Comparison of ENCODE assay signal across 1 cellular context in the genomic region with DNA sequence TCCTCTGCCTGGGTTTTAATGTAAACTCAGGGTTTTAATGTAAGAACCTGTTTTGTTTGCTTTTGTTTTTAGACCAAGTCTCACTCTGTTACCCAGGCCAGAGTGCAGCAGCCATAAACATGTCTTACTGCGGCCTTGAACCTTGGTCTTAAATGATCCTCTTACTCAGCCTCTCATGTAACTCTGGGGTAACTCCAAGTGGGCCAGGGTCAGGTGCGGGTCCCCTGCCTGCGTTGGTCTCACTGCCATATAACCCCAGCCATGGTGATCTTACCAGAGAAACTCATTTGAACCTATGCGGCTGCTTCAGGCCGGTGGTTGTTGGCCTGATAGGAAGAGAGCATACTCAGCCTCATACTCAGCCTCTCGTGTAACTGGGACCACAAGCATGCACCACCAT.
TF ChIP-seq lines count a peak whose summit lies in the region.

No MANE protein-coding gene starts in this region.

TF ChIP-seq in HepG2, 621 proteins besides CTCF, POLR2A, EP300 and RAD21 (continued from another document):
- TF ChIP-seq, protein P1, sequence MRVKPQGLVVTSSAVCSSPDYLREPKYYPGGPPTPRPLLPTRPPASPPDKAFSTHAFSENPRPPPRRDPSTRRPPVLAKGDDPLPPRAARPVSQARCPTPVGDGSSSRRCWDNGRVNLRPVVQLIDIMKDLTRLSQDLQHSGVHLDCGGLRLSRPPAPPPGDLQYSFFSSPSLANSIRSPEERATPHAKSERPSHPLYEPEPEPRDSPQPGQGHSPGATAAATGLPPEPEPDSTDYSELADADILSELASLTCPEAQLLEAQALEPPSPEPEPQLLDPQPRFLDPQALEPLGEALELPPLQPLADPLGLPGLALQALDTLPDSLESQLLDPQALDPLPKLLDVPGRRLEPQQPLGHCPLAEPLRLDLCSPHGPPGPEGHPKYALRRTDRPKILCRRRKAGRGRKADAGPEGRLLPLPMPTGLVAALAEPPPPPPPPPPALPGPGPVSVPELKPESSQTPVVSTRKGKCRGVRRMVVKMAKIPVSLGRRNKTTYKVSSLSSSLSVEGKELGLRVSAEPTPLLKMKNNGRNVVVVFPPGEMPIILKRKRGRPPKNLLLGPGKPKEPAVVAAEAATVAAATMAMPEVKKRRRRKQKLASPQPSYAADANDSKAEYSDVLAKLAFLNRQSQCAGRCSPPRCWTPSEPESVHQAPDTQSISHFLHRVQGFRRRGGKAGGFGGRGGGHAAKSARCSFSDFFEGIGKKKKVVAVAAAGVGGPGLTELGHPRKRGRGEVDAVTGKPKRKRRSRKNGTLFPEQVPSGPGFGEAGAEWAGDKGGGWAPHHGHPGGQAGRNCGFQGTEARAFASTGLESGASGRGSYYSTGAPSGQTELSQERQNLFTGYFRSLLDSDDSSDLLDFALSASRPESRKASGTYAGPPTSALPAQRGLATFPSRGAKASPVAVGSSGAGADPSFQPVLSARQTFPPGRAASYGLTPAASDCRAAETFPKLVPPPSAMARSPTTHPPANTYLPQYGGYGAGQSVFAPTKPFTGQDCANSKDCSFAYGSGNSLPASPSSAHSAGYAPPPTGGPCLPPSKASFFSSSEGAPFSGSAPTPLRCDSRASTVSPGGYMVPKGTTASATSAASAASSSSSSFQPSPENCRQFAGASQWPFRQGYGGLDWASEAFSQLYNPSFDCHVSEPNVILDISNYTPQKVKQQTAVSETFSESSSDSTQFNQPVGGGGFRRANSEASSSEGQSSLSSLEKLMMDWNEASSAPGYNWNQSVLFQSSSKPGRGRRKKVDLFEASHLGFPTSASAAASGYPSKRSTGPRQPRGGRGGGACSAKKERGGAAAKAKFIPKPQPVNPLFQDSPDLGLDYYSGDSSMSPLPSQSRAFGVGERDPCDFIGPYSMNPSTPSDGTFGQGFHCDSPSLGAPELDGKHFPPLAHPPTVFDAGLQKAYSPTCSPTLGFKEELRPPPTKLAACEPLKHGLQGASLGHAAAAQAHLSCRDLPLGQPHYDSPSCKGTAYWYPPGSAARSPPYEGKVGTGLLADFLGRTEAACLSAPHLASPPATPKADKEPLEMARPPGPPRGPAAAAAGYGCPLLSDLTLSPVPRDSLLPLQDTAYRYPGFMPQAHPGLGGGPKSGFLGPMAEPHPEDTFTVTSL (CRISPR knock-in tag; IDR thresholded peaks at IDR 0.05; ENCODE audit: borderline replicate concordance) = peak; percentile 51; the same call in 1 of the 2 replicates
- TF ChIP-seq ZBTB20 (CRISPR knock-in tag; IDR thresholded peaks at IDR 0.05; ENCODE audit: borderline replicate concordance, low read depth) = no peak
- TF ChIP-seq, protein P2, sequence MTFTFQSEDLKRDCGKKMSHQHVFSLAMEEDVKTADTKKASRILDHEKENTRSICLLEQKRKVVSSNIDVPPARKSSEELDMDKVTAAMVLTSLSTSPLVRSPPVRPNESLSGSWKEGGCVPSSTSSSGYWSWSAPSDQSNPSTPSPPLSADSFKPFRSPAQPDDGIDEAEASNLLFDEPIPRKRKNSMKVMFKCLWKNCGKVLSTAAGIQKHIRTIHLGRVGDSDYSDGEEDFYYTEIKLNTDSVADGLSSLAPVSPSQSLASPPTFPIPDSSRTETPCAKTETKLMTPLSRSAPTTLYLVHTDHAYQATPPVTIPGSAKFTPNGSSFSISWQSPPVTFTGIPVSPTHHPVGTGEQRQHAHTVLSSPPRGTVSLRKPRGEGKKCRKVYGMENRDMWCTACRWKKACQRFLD (CRISPR knock-in tag; IDR thresholded peaks at IDR 0.05; ENCODE audit: borderline replicate concordance) = no peak
- no peak for TF ChIP-seq SP2 (CRISPR knock-in tag; IDR thresholded peaks at IDR 0.05)
- TF ChIP-seq GATAD2A (CRISPR knock-in tag; IDR thresholded peaks at IDR 0.05) = peak; percentile 92
- TF ChIP-seq RXRB (CRISPR knock-in tag; IDR thresholded peaks at IDR 0.05; ENCODE audit: borderline replicate concordance) = peak; percentile 86
- TF ChIP-seq FOXK1 (CRISPR knock-in tag; IDR thresholded peaks at IDR 0.05; ENCODE audit: borderline replicate concordance, low read depth) = peak; percentile 52; the same call in 1 of the 2 replicates
- TF ChIP-seq ASH2L (IDR thresholded peaks at IDR 0.05; ENCODE audit: insufficient read length, low read depth, low read length) = no peak
- no peak for TF ChIP-seq ZBTB21 (CRISPR knock-in tag; IDR thresholded peaks at IDR 0.05)
- no peak for TF ChIP-seq HCFC1 (IDR thresholded peaks at IDR 0.05; ENCODE audit: low read depth, low read length)
- peak; percentile 40; the same call in 1 of the 2 replicates for TF ChIP-seq HDAC2 (CRISPR knock-in tag; IDR thresholded peaks at IDR 0.05)
